ENCODE assay signal across 8 cellular contexts in the genomic region with DNA sequence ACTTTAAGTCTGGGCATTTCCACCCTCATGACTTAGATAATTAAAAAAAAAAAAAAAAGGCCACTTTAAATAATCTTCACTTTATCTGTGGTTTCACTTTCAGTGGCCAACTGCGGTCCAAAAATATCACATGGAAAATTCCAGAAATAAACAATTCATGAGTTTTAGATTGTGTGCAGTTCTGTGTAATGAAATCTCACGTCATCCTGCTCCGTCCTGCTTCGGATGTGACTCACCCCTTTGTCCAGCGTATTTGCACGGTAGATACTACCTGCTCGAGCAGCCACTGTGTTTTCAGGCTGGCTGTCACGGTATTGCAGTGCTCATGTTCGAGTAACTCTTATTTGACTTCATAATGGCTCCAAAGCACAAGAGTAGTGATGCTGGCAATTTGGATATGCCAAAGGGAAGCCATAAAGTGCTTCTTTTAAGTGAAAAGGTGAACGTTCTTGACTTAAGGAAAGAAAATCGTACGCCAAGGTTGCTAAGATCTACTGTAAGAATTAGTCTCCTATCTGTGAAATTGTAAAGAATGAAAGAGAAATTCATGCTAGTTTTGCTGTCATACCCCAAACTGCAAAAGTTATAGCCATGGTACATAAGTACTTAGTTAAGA. TPM values are rescaled to one million over a fixed set of nuclear protein-coding genes. Genes with fewer than 3 reads are reported as not detected.
DNase-seq lines count a peak whose midpoint lies in the region; ATAC-seq and TF ChIP-seq lines count a peak whose summit lies in the region.

No MANE protein-coding gene starts in this region.

- H3K4me3 ChIP-seq in RWPE2 (ENCODE audit: severe bottlenecking) = no peak overlapping the region

- TF ChIP-seq CTCF in activated CD8-positive, alpha-beta T cell treated with anti-CD3 and anti-CD28 coated beads for 36 hours (IDR thresholded peaks at IDR 0.05) = no peak
- TF ChIP-seq CTCF in RWPE2 (IDR thresholded peaks at IDR 0.05; ENCODE audit: poor library complexity, severe bottlenecking) (no peak), nephron progenitor cell (IDR thresholded peaks at IDR 0.05) (no peak)

- peaks cover 59% of the 10 kb centered on the region for H3K36me3 Mint-ChIP-seq in activated CD8-positive, alpha-beta T cell treated with anti-CD3 and anti-CD28 coated beads, Interleukin-2, amount 10 ng/mL, durations not matched to agents 7 days and 5 days (ENCODE audit: low read depth)
- peaks cover 12% of the 10 kb centered on the region for H3K36me3 Mint-ChIP-seq in activated CD8-positive, alpha-beta T cell treated with anti-CD3 and anti-CD28 coated beads for 36 hours (ENCODE audit: low read depth)
- H3K36me3 Mint-ChIP-seq in nephron progenitor cell (ENCODE audit: low read depth) = peaks cover 52% of the 10 kb centered on the region

- H3K27me3 ChIP-seq in RWPE2 (ENCODE audit: insufficient read depth, poor library complexity, severe bottlenecking) = no peaks in the 10 kb centered on the region

- H3K36me3 ChIP-seq in RWPE2 (ENCODE audit: low read depth) = peaks cover 57% of the 10 kb centered on the region

- CTCF ChIA-PET in activated CD8-positive, alpha-beta T cell treated with anti-CD3 and anti-CD28 coated beads, Interleukin-2, amount 10 ng/mL, durations not matched to agents 7 days and 5 days (lab: Charles Lee) = interaction anchor here (0.7 kb wide), 1 partner anchor 442 kb away, joined by 3 read pairs; no protein-coding TSS in a partner anchor
- CTCF ChIA-PET in activated CD8-positive, alpha-beta T cell treated with anti-CD3 and anti-CD28 coated beads for 36 hours (lab: Charles Lee) = no interaction called here

- no peak overlapping the region for H3K27ac Mint-ChIP-seq in activated CD8-positive, alpha-beta T cell treated with anti-CD3 and anti-CD28 coated beads, Interleukin-2, amount 10 ng/mL, durations not matched to agents 7 days and 5 days
- no peak overlapping the region for H3K27ac Mint-ChIP-seq in activated CD8-positive, alpha-beta T cell treated with anti-CD3 and anti-CD28 coated beads for 36 hours
- H3K27ac Mint-ChIP-seq in nephron progenitor cell = no peak overlapping the region

- ATAC-seq in activated CD8-positive, alpha-beta T cell treated with anti-CD3 and anti-CD28 coated beads, Interleukin-2, amount 10 ng/mL, durations not matched to agents 7 days and 5 days = no peak
- no peak for ATAC-seq in activated CD8-positive, alpha-beta T cell treated with anti-CD3 and anti-CD28 coated beads for 36 hours
- ATAC-seq in HG02852 (IDR thresholded peaks at IDR 0.05; ENCODE audit: unreplicated experiment) = peak; percentile 35
- ATAC-seq in RWPE2 (ENCODE audit: low read depth) = no peak
- no peak for ATAC-seq in activated CD4-positive, CD25-positive, alpha-beta regulatory T cell treated with anti-CD3 and anti-CD28 coated beads, Interleukin-2, amount 50 U/mL, for 24 hours

- DNase-seq in activated CD8-positive, alpha-beta T cell treated with anti-CD3 and anti-CD28 coated beads, Interleukin-2, amount 10 ng/mL, durations not matched to agents 7 days and 5 days = no peak
- no peak for DNase-seq in activated CD8-positive, alpha-beta T cell treated with anti-CD3 and anti-CD28 coated beads for 36 hours
- DNase-seq in RWPE2 (ENCODE audit: low spot score) (no peak), nephron progenitor cell (no peak), cerebellum (ENCODE audit: low spot score) (no peak), NCI-H748 (lab: John Stamatoyannopoulos, UW; ENCODE audit: unreplicated experiment) (no peak)

- POLR2A ChIA-PET in activated CD8-positive, alpha-beta T cell treated with anti-CD3 and anti-CD28 coated beads, Interleukin-2, amount 10 ng/mL, durations not matched to agents 7 days and 5 days (lab: Charles Lee) = no interaction called here
- POLR2A ChIA-PET in activated CD8-positive, alpha-beta T cell treated with anti-CD3 and anti-CD28 coated beads for 36 hours (lab: Charles Lee) = no interaction called here

- H3K4me3 Mint-ChIP-seq in activated CD8-positive, alpha-beta T cell treated with anti-CD3 and anti-CD28 coated beads, Interleukin-2, amount 10 ng/mL, durations not matched to agents 7 days and 5 days = peak overlapping the region; percentile 29
- H3K4me3 Mint-ChIP-seq in activated CD8-positive, alpha-beta T cell treated with anti-CD3 and anti-CD28 coated beads for 36 hours = no peak overlapping the region
- peak overlapping the region; percentile 71 for H3K4me3 Mint-ChIP-seq in nephron progenitor cell

- H3K4me1 ChIP-seq in RWPE2 (ENCODE audit: insufficient read depth, poor library complexity, severe bottlenecking) = peaks cover 22% of the 10 kb centered on the region

- H3K9me3 Mint-ChIP-seq in activated CD8-positive, alpha-beta T cell treated with anti-CD3 and anti-CD28 coated beads, Interleukin-2, amount 10 ng/mL, durations not matched to agents 7 days and 5 days (ENCODE audit: insufficient read depth) = no peaks in the 10 kb centered on the region
- H3K9me3 Mint-ChIP-seq in activated CD8-positive, alpha-beta T cell treated with anti-CD3 and anti-CD28 coated beads for 36 hours = no peaks in the 10 kb centered on the region
- H3K9me3 Mint-ChIP-seq in nephron progenitor cell = no peaks in the 10 kb centered on the region

- H3K27ac ChIP-seq in RWPE2 (ENCODE audit: poor library complexity, severe bottlenecking) = peak overlapping the region; percentile 6

- peaks cover 6% of the 10 kb centered on the region for H3K27me3 Mint-ChIP-seq in activated CD8-positive, alpha-beta T cell treated with anti-CD3 and anti-CD28 coated beads, Interleukin-2, amount 10 ng/mL, durations not matched to agents 7 days and 5 days (ENCODE audit: low read depth)
- H3K27me3 Mint-ChIP-seq in activated CD8-positive, alpha-beta T cell treated with anti-CD3 and anti-CD28 coated beads for 36 hours = peaks cover 40% of the 10 kb centered on the region
- no peaks in the 10 kb centered on the region for H3K27me3 Mint-ChIP-seq in nephron progenitor cell (ENCODE audit: low read depth, poor library complexity)

- H3K9me3 ChIP-seq in RWPE2 (ENCODE audit: severe bottlenecking) = no peaks in the 10 kb centered on the region

- intact Hi-C loops in activated CD8-positive, alpha-beta T cell treated with anti-CD3 and anti-CD28 coated beads for 36 hours (cut with micrococcal nuclease) = no loop called here

- H3K4me1 Mint-ChIP-seq in activated CD8-positive, alpha-beta T cell treated with anti-CD3 and anti-CD28 coated beads, Interleukin-2, amount 10 ng/mL, durations not matched to agents 7 days and 5 days (ENCODE audit: low read depth) = peaks cover 44% of the 10 kb centered on the region
- H3K4me1 Mint-ChIP-seq in activated CD8-positive, alpha-beta T cell treated with anti-CD3 and anti-CD28 coated beads for 36 hours (ENCODE audit: low read depth) = peaks cover 9% of the 10 kb centered on the region
- H3K4me1 Mint-ChIP-seq in nephron progenitor cell = peaks cover 56% of the 10 kb centered on the region

RNA-seq across cellular contexts. Expression of a gene that starts 2.4 kb away (rescaled TPM):
- 10 to 100 TPM; 23.8 to 25.3 TPM for total RNA-seq in activated CD8-positive, alpha-beta T cell treated with anti-CD3 and anti-CD28 coated beads, Interleukin-2, amount 10 ng/mL, durations not matched to agents 7 days and 5 days
- 1 to 10 TPM; 3.0 to 5.3 TPM for total RNA-seq in activated CD8-positive, alpha-beta T cell treated with anti-CD3 and anti-CD28 coated beads for 36 hours
- total RNA-seq in cerebellum = 9.3 TPM
